In genomic region chr2:55120634-55121359, GRCh38 we compare ENCODE assay signal across 10 cellular contexts.
DNase-seq lines count a peak whose midpoint lies in the region; ATAC-seq and TF ChIP-seq lines count a peak whose summit lies in the region.
"Had no signal": no experiment of that assay in that cellular context is flagged by ENCODE, and none has a peak within 500 bp of the region (broad histone marks: within the 10 kb centered on the region; RNA-seq: fewer than 3 reads in every experiment).

No MANE protein-coding gene starts in this region.

- no peak overlapping the region for H3K4me3 ChIP-seq in rectal smooth muscle tissue (ENCODE audit: low read length)

- ATAC-seq in GM21423 (IDR thresholded peaks at IDR 0.05; ENCODE audit: unreplicated experiment), result no peak

- H3K27me3 ChIP-seq in rectal smooth muscle tissue (ENCODE audit: control insufficient read depth, insufficient read depth, low read length), result no peaks in the 10 kb centered on the region

- no peak overlapping the region for H3K9ac ChIP-seq in rectal smooth muscle tissue (ENCODE audit: low read length)

- H3K36me3 ChIP-seq in rectal smooth muscle tissue (ENCODE audit: control insufficient read depth, insufficient read depth, low read length), result no peaks in the 10 kb centered on the region

- TF ChIP-seq CTCF in GM10266 (IDR thresholded peaks at IDR 0.05; ENCODE audit: control insufficient read depth, insufficient read depth, low read depth, missing control alignments), result no peak

- H3K27ac ChIP-seq in rectal smooth muscle tissue (ENCODE audit: low read depth, low read length), result peak overlapping the region; percentile 53

- DNase-seq in GF-D8 (lab: John Stamatoyannopoulos, UW) (peak; percentile 57), RPMI7951 (ENCODE audit: low read depth) (peak; percentile 81), foreskin melanocyte (peak; percentile 59), HK-2 (ENCODE audit: unreplicated experiment) (no peak), GM10266 (ENCODE audit: extremely low spot score) (no peak)
- DNase-seq in stimulated activated CD4-positive, alpha-beta T cell treated with anti-CD3 and anti-CD28 coated beads, Interleukin-1b, Interleukin-23, amount 100 ng/mL, for 48 hours, result no peak
- DNase-seq: NCI-H345; stimulated activated CD4-positive, alpha-beta T cell treated with anti-CD3 and anti-CD28 coated beads, Interleukin-4, amount 100 ng/mL, for 4 hours had no signal

- H3K4me1 ChIP-seq in rectal smooth muscle tissue (ENCODE audit: control insufficient read depth, insufficient read depth, low read length), result peaks cover 6% of the 10 kb centered on the region

Comparison
In these comparisons a context has a peak if more than half of its experiments do, and no peak if none do; other contexts are left out.
1. DNase-seq: peak in GF-D8 (single experiment), RPMI7951 (single experiment) and foreskin melanocyte (single experiment); none in HK-2 (single experiment), GM10266 (single experiment) and stimulated activated CD4-positive, alpha-beta T cell treated with anti-CD3 and anti-CD28 coated beads, Interleukin-1b, Interleukin-23, amount 100 ng/mL, for 48 hours (single experiment).